Comparison of ENCODE assay signal across 1 cellular context in genomic region chr3:42849017-42849416, GRCh38.
TF ChIP-seq lines count a peak whose summit lies in the region.

No MANE protein-coding gene starts in this region.

TF ChIP-seq in K562, 482 proteins besides CTCF, POLR2A, EP300 and RAD21:
- TF ChIP-seq ZNF589 (CRISPR knock-in tag; IDR thresholded peaks at IDR 0.05; ENCODE audit: low read depth): no peak
- no peak for TF ChIP-seq SRSF1 (IDR thresholded peaks at IDR 0.05; ENCODE audit: low read depth, low read length)
- no peak for TF ChIP-seq RUNX1 (IDR thresholded peaks at IDR 0.05; ENCODE audit: low read depth)
- TF ChIP-seq ZBTB12 (CRISPR knock-in tag; IDR thresholded peaks at IDR 0.05): no peak
- no peak for TF ChIP-seq DNMT1 (IDR thresholded peaks at IDR 0.05)
- no peak for TF ChIP-seq NR0B1 (IDR thresholded peaks at IDR 0.05; ENCODE audit: partially characterized antibody)
- TF ChIP-seq CHD7 (IDR thresholded peaks at IDR 0.05; ENCODE audit: low read depth, low read length): no peak
- no peak for TF ChIP-seq DEAF1 (CRISPR knock-in tag; IDR thresholded peaks at IDR 0.05)
- TF ChIP-seq POU5F1 (IDR thresholded peaks at IDR 0.05; ENCODE audit: borderline replicate concordance, low read depth, low read length, partially characterized antibody): no peak
- TF ChIP-seq PREB (CRISPR knock-in tag; IDR thresholded peaks at IDR 0.05): no peak
- no peak for TF ChIP-seq GABPA (tag; conservative IDR thresholded peaks at IDR 0.05; ENCODE audit: low read depth)
- no peak for TF ChIP-seq L3MBTL2 (IDR thresholded peaks at IDR 0.05)
- TF ChIP-seq IRF2 (CRISPR knock-in tag; IDR thresholded peaks at IDR 0.05): no peak
- no peak for TF ChIP-seq CBFA2T3 (IDR thresholded peaks at IDR 0.05)
- no peak for TF ChIP-seq ZNF232 (CRISPR knock-in tag; IDR thresholded peaks at IDR 0.05)
- no peak for TF ChIP-seq ZNF184 (CRISPR knock-in tag; IDR thresholded peaks at IDR 0.05)
- no peak for TF ChIP-seq KAT2B (IDR thresholded peaks at IDR 0.05; ENCODE audit: low read depth, low read length)
- no peak for TF ChIP-seq COPS2 (conservative IDR thresholded peaks at IDR 0.05)
- TF ChIP-seq ZBTB5 (IDR thresholded peaks at IDR 0.05): no peak
TF ChIP-seq in K562: peak in this region for 0.
